ENCODE assay signal across 1 cellular context in genomic region chrX:70479970-70480659, GRCh38.
TF ChIP-seq lines count a peak whose summit lies in the region.

No MANE protein-coding gene starts in this region.

TF ChIP-seq in HepG2, 621 proteins besides CTCF, POLR2A, EP300 and RAD21:
- TF ChIP-seq ZFP37 (CRISPR knock-in tag; IDR thresholded peaks at IDR 0.05; ENCODE audit: borderline replicate concordance) (no peak), TRIM22 (IDR thresholded peaks at IDR 0.05) (no peak), ATF6 (CRISPR knock-in tag; conservative IDR thresholded peaks at IDR 0.05) (no peak), ZNF383 (CRISPR knock-in tag; IDR thresholded peaks at IDR 0.05; ENCODE audit: borderline replicate concordance) (no peak), ELF3 (CRISPR knock-in tag; IDR thresholded peaks at IDR 0.05) (no peak), ZNF326 (CRISPR knock-in tag; IDR thresholded peaks at IDR 0.05; ENCODE audit: borderline replicate concordance) (no peak), ZNF609 (CRISPR knock-in tag; IDR thresholded peaks at IDR 0.05; ENCODE audit: borderline replicate concordance) (no peak), MXD3 (CRISPR knock-in tag; IDR thresholded peaks at IDR 0.05) (no peak), ZBTB38 (CRISPR knock-in tag; IDR thresholded peaks at IDR 0.05) (no peak), HBP1 (CRISPR knock-in tag; IDR thresholded peaks at IDR 0.05; ENCODE audit: low read depth) (no peak), TCF12 (IDR thresholded peaks at IDR 0.05) (no peak), TCF12 (CRISPR knock-in tag; IDR thresholded peaks at IDR 0.05) (no peak)
- TF ChIP-seq, protein P1, sequence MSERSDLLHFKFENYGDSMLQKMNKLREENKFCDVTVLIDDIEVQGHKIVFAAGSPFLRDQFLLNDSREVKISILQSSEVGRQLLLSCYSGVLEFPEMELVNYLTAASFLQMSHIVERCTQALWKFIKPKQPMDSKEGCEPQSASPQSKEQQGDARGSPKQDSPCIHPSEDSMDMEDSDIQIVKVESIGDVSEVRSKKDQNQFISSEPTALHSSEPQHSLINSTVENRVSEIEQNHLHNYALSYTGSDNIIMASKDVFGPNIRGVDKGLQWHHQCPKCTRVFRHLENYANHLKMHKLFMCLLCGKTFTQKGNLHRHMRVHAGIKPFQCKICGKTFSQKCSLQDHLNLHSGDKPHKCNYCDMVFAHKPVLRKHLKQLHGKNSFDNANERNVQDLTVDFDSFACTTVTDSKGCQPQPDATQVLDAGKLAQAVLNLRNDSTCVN (CRISPR knock-in tag; IDR thresholded peaks at IDR 0.05; ENCODE audit: borderline replicate concordance): no peak
TF ChIP-seq in HepG2: peak in this region for 0.
